ENCODE assay signal across 12 cellular contexts in genomic region chr14:61174395-61175386, GRCh38.
A peak's percentile ranks its signal among the peaks of the same experiment; 100 is the strongest.
DNase-seq lines count a peak whose midpoint lies in the region; ATAC-seq and TF ChIP-seq lines count a peak whose summit lies in the region.
"Had no signal": no experiment of that assay in that cellular context is flagged by ENCODE, and none has a peak within 500 bp of the region (broad histone marks: within the 10 kb centered on the region; RNA-seq: fewer than 3 reads in every experiment).

No MANE protein-coding gene starts in this region.

- H2AFZ ChIP-seq in mesenchymal stem cell (ENCODE audit: low read depth, low read length): no peak overlapping the region

- H2BK12ac ChIP-seq in mesenchymal stem cell (ENCODE audit: low read length in 2 of 2): peak overlapping the region in 1 of 2 experiments; percentile 79

- in situ Hi-C loops in brain microvascular endothelial cell (cut with HindIII; ENCODE audit: low pct_ligation_motif_present, low sequenced_read_pairs): no loop called here

- H3K36me3 ChIP-seq in brain microvascular endothelial cell (replicated peaks) (no peaks in the 10 kb centered on the region), mesenchymal stem cell (ENCODE audit: control insufficient read depth in 1 of 2, insufficient read depth in 2 of 2, low read depth in 1 of 2, low read length in 2 of 2) (no peaks in the 10 kb centered on the region), ascending aorta (no peaks in the 10 kb centered on the region)
- no peaks in the 10 kb centered on the region for H3K36me3 ChIP-seq in effector memory CD4-positive, alpha-beta T cell (ENCODE audit: control insufficient read depth, insufficient read depth, low read length)

- ATAC-seq in GM19324 (IDR thresholded peaks at IDR 0.05; ENCODE audit: low FRiP score, unreplicated experiment): no peak

- H3K79me1 ChIP-seq in mesenchymal stem cell (replicated peaks; ENCODE audit: low read length, poor library complexity, severe bottlenecking): no peaks in the 10 kb centered on the region

- no peak overlapping the region for H2BK5ac ChIP-seq in mesenchymal stem cell (ENCODE audit: low read depth, low read length, poor library complexity, severe bottlenecking)

- intact Hi-C loops in ascending aorta (cut with DNase I): no loop called here

- H2BK15ac ChIP-seq in mesenchymal stem cell (ENCODE audit: low read depth, poor library complexity, severe bottlenecking): no peak overlapping the region

- no peak overlapping the region for H3K4ac ChIP-seq in mesenchymal stem cell (ENCODE audit: low read depth in 1 of 2, low read length in 2 of 2)

- peak overlapping the region; percentile 52 for H3K27ac ChIP-seq in brain microvascular endothelial cell
- H3K27ac ChIP-seq in mesenchymal stem cell (ENCODE audit: low read length, poor library complexity, severe bottlenecking): peak overlapping the region; percentile 15
- no peak overlapping the region for H3K27ac ChIP-seq in effector memory CD4-positive, alpha-beta T cell (ENCODE audit: insufficient read depth, low read length, poor library complexity, severe bottlenecking)
- H3K27ac ChIP-seq in ascending aorta: no peak overlapping the region

- H3K4me2 ChIP-seq in mesenchymal stem cell (ENCODE audit: low read length, poor library complexity, severe bottlenecking): no peak overlapping the region

- no peak overlapping the region for H3K9ac ChIP-seq in mesenchymal stem cell (ENCODE audit: low read length)

- H3K9me3 ChIP-seq in mesenchymal stem cell (ENCODE audit: control insufficient read depth, low read length) (peaks cover 4% of the 10 kb centered on the region), ascending aorta (no peaks in the 10 kb centered on the region)
- no peaks in the 10 kb centered on the region for H3K9me3 ChIP-seq in effector memory CD4-positive, alpha-beta T cell (ENCODE audit: control insufficient read depth, low read length)

- no peak overlapping the region for H4K91ac ChIP-seq in mesenchymal stem cell (ENCODE audit: low read length)

- H2AK5ac ChIP-seq in mesenchymal stem cell (ENCODE audit: low read length, severe bottlenecking): no peak overlapping the region

- H3K23ac ChIP-seq in mesenchymal stem cell (ENCODE audit: low read length in 2 of 2): no peak overlapping the region

- H3K27me3 ChIP-seq in brain microvascular endothelial cell (replicated peaks): no peaks in the 10 kb centered on the region
- no peaks in the 10 kb centered on the region for H3K27me3 ChIP-seq in mesenchymal stem cell (ENCODE audit: control insufficient read depth in 1 of 2, insufficient read depth in 1 of 2, low read length in 2 of 2)
- no peaks in the 10 kb centered on the region for H3K27me3 ChIP-seq in effector memory CD4-positive, alpha-beta T cell (replicated peaks; ENCODE audit: control insufficient read depth, insufficient read depth, low read length, poor library complexity, severe bottlenecking)
- no peaks in the 10 kb centered on the region for H3K27me3 ChIP-seq in ascending aorta

- TF ChIP-seq CTCF in NB4 (IDR thresholded peaks at IDR 0.05; ENCODE audit: low read depth, low read length): no peak
- no peak for TF ChIP-seq CTCF in brain microvascular endothelial cell (IDR thresholded peaks at IDR 0.05; ENCODE audit: low read depth, low read length, missing control alignments)
- TF ChIP-seq CTCF in ascending aorta (IDR thresholded peaks at IDR 0.05): no peak

- no peak overlapping the region for H3K14ac ChIP-seq in mesenchymal stem cell (ENCODE audit: low read length in 2 of 2)

- no peak overlapping the region for H4K8ac ChIP-seq in mesenchymal stem cell (ENCODE audit: low read length)

- H3K4me3 ChIP-seq in NB4 (ENCODE audit: low read depth, low read length) (no peak overlapping the region), brain microvascular endothelial cell (ENCODE audit: low read depth, low read length) (no peak overlapping the region), mesenchymal stem cell (ENCODE audit: insufficient read depth in 1 of 2, low read depth in 1 of 2, low read length in 2 of 2) (no peak overlapping the region), ascending aorta (no peak overlapping the region)
- no peak overlapping the region for H3K4me3 ChIP-seq in effector memory CD4-positive, alpha-beta T cell (ENCODE audit: insufficient read depth, low read depth, low read length, poor library complexity, severe bottlenecking)

- 80% methylated on average over 10 of the region's 11 CpGs for WGBS in mesenchymal stem cell

- DNase-seq in GM03348 (ENCODE audit: low spot score) (peak; percentile 55), NB4 (ENCODE audit: low read depth) (peak; percentile 7), brain microvascular endothelial cell (no peak), mesenchymal stem cell (peak; percentile 67), DMS 273 (lab: John Stamatoyannopoulos, UW; ENCODE audit: unreplicated experiment) (no peak), ascending aorta (ENCODE audit: low spot score in 2 of 2) (no peak)
- no peak for DNase-seq in effector memory CD4-positive, alpha-beta T cell
- DNase-seq: CD4-positive, alpha-beta memory T cell; effector CD4-positive, alpha-beta T cell; hippocampal formation; NCI-H1930 had no signal

- H3K4me1 ChIP-seq in mesenchymal stem cell (ENCODE audit: control insufficient read depth, insufficient read depth, low read depth, low read length): peaks cover 16% of the 10 kb centered on the region
- no peaks in the 10 kb centered on the region for H3K4me1 ChIP-seq in effector memory CD4-positive, alpha-beta T cell (ENCODE audit: control insufficient read depth, insufficient read depth, low read length, poor library complexity, severe bottlenecking)
- H3K4me1 ChIP-seq in ascending aorta: peaks cover 0 to 14% of the 10 kb centered on the region in 2 donors

- H3K18ac ChIP-seq in mesenchymal stem cell (ENCODE audit: low read depth in 1 of 2, low read length in 2 of 2): no peak overlapping the region

- no peak overlapping the region for H2BK120ac ChIP-seq in mesenchymal stem cell (ENCODE audit: low read depth, low read length)

- TF ChIP-seq POLR2A in NB4 (IDR thresholded peaks at IDR 0.05; ENCODE audit: extremely low read depth, insufficient read length): no peak

Comparison
In these comparisons a context has a peak if more than half of its experiments do, and no peak if none do; other contexts are left out.
1. DNase-seq: peak in GM03348 (single experiment), NB4 (single experiment) and mesenchymal stem cell (single experiment); none in brain microvascular endothelial cell (single experiment), effector memory CD4-positive, alpha-beta T cell (0 of 3), DMS 273 (single experiment) and ascending aorta (0 of 2).
2. H3K27ac ChIP-seq: peak in brain microvascular endothelial cell (single experiment) and mesenchymal stem cell (single experiment); none in effector memory CD4-positive, alpha-beta T cell (single experiment) and ascending aorta (0 of 2).